In the genomic region with DNA sequence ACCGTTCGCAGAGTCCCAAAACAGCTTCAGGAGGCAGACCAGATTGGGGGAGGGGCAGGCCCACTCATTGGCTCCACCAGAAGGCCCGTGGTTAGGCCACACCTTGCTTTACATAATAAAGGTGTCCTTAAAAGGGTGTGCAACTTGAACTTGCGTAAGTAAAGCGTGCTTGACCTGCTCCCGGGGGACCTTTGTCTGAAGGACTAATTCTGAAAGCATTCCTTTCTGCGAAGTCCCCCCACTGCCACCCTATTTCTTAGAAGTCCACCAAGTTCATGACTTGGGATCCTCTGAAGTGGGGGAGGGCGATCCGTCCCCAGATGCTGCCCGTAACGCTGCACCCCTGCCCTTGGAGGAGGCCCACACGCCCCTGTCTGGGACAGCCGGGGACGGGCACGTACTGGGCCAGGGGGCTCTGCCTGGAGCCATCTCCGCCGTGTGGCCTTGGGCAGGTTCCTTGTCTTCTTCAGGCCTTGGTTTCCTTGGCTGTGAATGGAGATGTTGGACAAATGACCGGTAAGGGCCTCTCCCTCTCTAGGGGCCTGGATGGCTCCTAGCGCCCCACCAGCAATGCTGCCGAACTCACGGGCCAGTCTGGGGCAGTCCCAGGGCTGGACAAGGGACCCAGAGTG, we compare ENCODE assay signal across 16 cellular contexts. TPM values are rescaled to one million over a fixed set of nuclear protein-coding genes. Genes with fewer than 3 reads are reported as not detected.
DNase-seq lines count a peak whose midpoint lies in the region; ATAC-seq, FAIRE-seq and TF ChIP-seq lines count a peak whose summit lies in the region.
"Had no signal": no experiment of that assay in that cellular context is flagged by ENCODE, and none has a peak within 500 bp of the region (broad histone marks: within the 10 kb centered on the region; RNA-seq: fewer than 3 reads in every experiment).

No MANE protein-coding gene starts in this region.

- H3K18ac ChIP-seq in mesenchymal stem cell (ENCODE audit: low read depth in 1 of 2, low read length in 2 of 2), result peak overlapping the region in 1 of 2 experiments; percentile 79

- H3K9ac ChIP-seq in HepG2 (ENCODE audit: insufficient read depth, low read depth, low read length) (no peak overlapping the region), mesenchymal stem cell (ENCODE audit: low read length) (no peak overlapping the region)

- H3K4me1 Mint-ChIP-seq in effector memory CD8-positive, alpha-beta T cell (ENCODE audit: low read depth in 2 of 2), result peaks cover 6 to 8% of the 10 kb centered on the region in 2 donors

- H4K20me1 ChIP-seq in HepG2 (ENCODE audit: insufficient read depth, low read length) (no peaks in the 10 kb centered on the region), hepatocyte (ENCODE audit: insufficient read depth, poor library complexity, severe bottlenecking) (no peaks in the 10 kb centered on the region)

- H2BK15ac ChIP-seq in mesenchymal stem cell (ENCODE audit: low read depth, poor library complexity, severe bottlenecking), result no peak overlapping the region

- in situ Hi-C loops in HepG2 (cut with HindIII; ENCODE audit: extremely low pct_ligation_motif_present, low pct_unique_long_range_greater_than_20kb), result no loop called here

- no peak overlapping the region for H3K27ac ChIP-seq in right lobe of liver
- no peak overlapping the region for H3K27ac ChIP-seq in HepG2 (ENCODE audit: extremely low read length, insufficient read depth, low read length)
- no peak overlapping the region for H3K27ac ChIP-seq in mesenchymal stem cell (ENCODE audit: low read length, poor library complexity, severe bottlenecking)
- no peak overlapping the region for H3K27ac ChIP-seq in hepatocyte
- H3K27ac ChIP-seq: cardiac muscle cell had no signal

- H2BK120ac ChIP-seq in mesenchymal stem cell (ENCODE audit: low read depth, low read length), result peak overlapping the region; percentile 21

- no peak overlapping the region for H3K27ac Mint-ChIP-seq in effector memory CD8-positive, alpha-beta T cell
- H3K27ac Mint-ChIP-seq: activated naive CD4-positive, alpha-beta T cell treated with anti-CD3 and anti-CD28 coated beads, Interleukin-2, amount 50 U/mL, for 72 hours; immature natural killer cell had no signal

- H3K4me3 ChIP-seq in right lobe of liver, result no peak overlapping the region
- H3K4me3 ChIP-seq in HepG2 (replicated peaks in 1 of 3; ENCODE audit: insufficient read depth in 1 of 3, low read depth in 2 of 3, low read length in 3 of 3), result no peak overlapping the region
- no peak overlapping the region for H3K4me3 ChIP-seq in mesenchymal stem cell (ENCODE audit: insufficient read depth in 1 of 2, low read depth in 1 of 2, low read length in 2 of 2)
- no peak overlapping the region for H3K4me3 ChIP-seq in hepatocyte

- H2BK5ac ChIP-seq in mesenchymal stem cell (ENCODE audit: low read depth, low read length, poor library complexity, severe bottlenecking), result no peak overlapping the region

- FAIRE-seq in HepG2 (lab: Jason Lieb, UNC), result no peak

- H3K27me3 ChIP-seq in right lobe of liver (no peaks in the 10 kb centered on the region), HepG2 (ENCODE audit: control insufficient read depth in 1 of 2, insufficient read depth in 2 of 2, low read length in 2 of 2) (peaks cover 45 to 85% of the 10 kb centered on the region in 2 experiments), mesenchymal stem cell (ENCODE audit: control insufficient read depth in 1 of 2, insufficient read depth in 1 of 2, low read length in 2 of 2) (no peaks in the 10 kb centered on the region), hepatocyte (peaks cover 25% of the 10 kb centered on the region)

- no peak overlapping the region for H4K8ac ChIP-seq in mesenchymal stem cell (ENCODE audit: low read length)

- CTCF ChIA-PET in HepG2 (lab: Yijun Ruan, JAX; ENCODE audit: low intra/inter-chr PET ratio, low total read pairs), result no interaction called here

- peak overlapping the region in 1 of 2 experiments; percentile 50 for H2BK12ac ChIP-seq in mesenchymal stem cell (ENCODE audit: low read length in 2 of 2)

- H2AK5ac ChIP-seq in mesenchymal stem cell (ENCODE audit: low read length, severe bottlenecking), result no peak overlapping the region

- ATAC-seq in right lobe of liver, result no peak
- no peak for ATAC-seq in HepG2
- no peak for ATAC-seq in effector memory CD8-positive, alpha-beta T cell (replicated peaks)
- ATAC-seq in GM21515 (IDR thresholded peaks at IDR 0.05; ENCODE audit: unreplicated experiment), result no peak
- ATAC-seq: activated naive CD4-positive, alpha-beta T cell treated with anti-CD3 and anti-CD28 coated beads, Interleukin-2, amount 50 U/mL, for 72 hours had no signal

- H2AFZ ChIP-seq in HepG2 (ENCODE audit: low read length) (no peak overlapping the region), mesenchymal stem cell (ENCODE audit: low read depth, low read length) (no peak overlapping the region), hepatocyte (no peak overlapping the region)

- H3K36me3 Mint-ChIP-seq in effector memory CD8-positive, alpha-beta T cell (ENCODE audit: insufficient read depth), result no peaks in the 10 kb centered on the region
- H3K36me3 Mint-ChIP-seq: activated naive CD4-positive, alpha-beta T cell treated with anti-CD3 and anti-CD28 coated beads, Interleukin-2, amount 50 U/mL, for 72 hours; immature natural killer cell had no signal

- H3K9me3 ChIP-seq in right lobe of liver, result no peaks in the 10 kb centered on the region
- no peaks in the 10 kb centered on the region for H3K9me3 ChIP-seq in HepG2 (ENCODE audit: low read length)
- H3K9me3 ChIP-seq in mesenchymal stem cell (ENCODE audit: control insufficient read depth, low read length), result no peaks in the 10 kb centered on the region
- H3K9me3 ChIP-seq in hepatocyte (ENCODE audit: low read depth), result no peaks in the 10 kb centered on the region

- no peaks in the 10 kb centered on the region for H3K4me1 ChIP-seq in right lobe of liver
- H3K4me1 ChIP-seq in HepG2 (ENCODE audit: insufficient read depth, low read length), result no peaks in the 10 kb centered on the region
- H3K4me1 ChIP-seq in mesenchymal stem cell (ENCODE audit: control insufficient read depth, insufficient read depth, low read depth, low read length), result peaks cover 20% of the 10 kb centered on the region
- H3K4me1 ChIP-seq in hepatocyte (ENCODE audit: insufficient read depth), result peaks cover 4% of the 10 kb centered on the region

- POLR2A ChIA-PET in HepG2 (lab: Yijun Ruan, JAX), result no interaction called here

- H3K4ac ChIP-seq in mesenchymal stem cell (ENCODE audit: low read depth in 1 of 2, low read length in 2 of 2), result peak overlapping the region; percentile 34 to 42

- 24% methylated on average over 5 of the region's 21 CpGs for WGBS in right lobe of liver (ENCODE audit: insufficient coverage, low coverage, low lambda C conversion rate, missing lambda C conversion rate)
- WGBS in HepG2 (ENCODE audit: low lambda C conversion rate), result 55% methylated on average over 16 of the region's 21 CpGs
- WGBS in mesenchymal stem cell, result 75% methylated on average over 21 of the region's 21 CpGs
- 80% methylated on average over 21 of the region's 21 CpGs for WGBS in hepatocyte (ENCODE audit: low lambda C conversion rate, missing lambda C conversion rate)

- H3K14ac ChIP-seq in mesenchymal stem cell (ENCODE audit: low read length in 2 of 2), result no peak overlapping the region

- no peak overlapping the region for H3K23ac ChIP-seq in mesenchymal stem cell (ENCODE audit: low read length in 2 of 2)

- H3K4me2 ChIP-seq in HepG2 (ENCODE audit: low read depth, low read length) (no peak overlapping the region), mesenchymal stem cell (ENCODE audit: low read length, poor library complexity, severe bottlenecking) (no peak overlapping the region), hepatocyte (no peak overlapping the region)

- no TSS peak for BruUV-seq in HepG2 (replicated peaks; lab: Mats Ljungman, UMichigan)

- TF ChIP-seq CTCF in right lobe of liver (IDR thresholded peaks at IDR 0.05) (no peak), HepG2 (CRISPR knock-in tag; IDR thresholded peaks at IDR 0.05) (no peak), hepatocyte (IDR thresholded peaks at IDR 0.05; ENCODE audit: poor library complexity) (no peak)

- H3K36me3 ChIP-seq in right lobe of liver, result no peaks in the 10 kb centered on the region
- no peaks in the 10 kb centered on the region for H3K36me3 ChIP-seq in HepG2 (replicated peaks in 1 of 2; ENCODE audit: control insufficient read depth in 1 of 2, insufficient read depth in 2 of 2, low read length in 2 of 2)
- H3K36me3 ChIP-seq in mesenchymal stem cell (ENCODE audit: control insufficient read depth in 1 of 2, insufficient read depth in 2 of 2, low read depth in 1 of 2, low read length in 2 of 2), result peaks cover 0 to 3% of the 10 kb centered on the region in 2 experiments
- H3K36me3 ChIP-seq in hepatocyte (replicated peaks; ENCODE audit: insufficient read depth, low read depth), result no peaks in the 10 kb centered on the region
- H3K36me3 ChIP-seq: cardiac muscle cell had no signal

- H3K9me3 Mint-ChIP-seq in effector memory CD8-positive, alpha-beta T cell, result no peaks in the 10 kb centered on the region
- H3K9me3 Mint-ChIP-seq: activated naive CD4-positive, alpha-beta T cell treated with anti-CD3 and anti-CD28 coated beads, Interleukin-2, amount 50 U/mL, for 72 hours; immature natural killer cell had no signal

- peaks cover 3% of the 10 kb centered on the region for H3K79me1 ChIP-seq in mesenchymal stem cell (replicated peaks; ENCODE audit: low read length, poor library complexity, severe bottlenecking)

- DNase-seq in right lobe of liver (peak in 2 of 3 donors; percentile 6 to 31), HepG2 (ENCODE audit: low spot score) (no peak), mesenchymal stem cell (no peak), NCI-H1092 (lab: John Stamatoyannopoulos, UW) (no peak), hepatocyte (ENCODE audit: low spot score) (no peak)
- DNase-seq in effector memory CD8-positive, alpha-beta T cell, result no peak
- DNase-seq in stimulated activated CD4-positive, alpha-beta T cell treated with anti-CD3 and anti-CD28 coated beads, Interleukin-4, amount 100 ng/mL, for 4 hours, result no peak
- DNase-seq: activated CD4-positive, CD25-positive, alpha-beta regulatory T cell treated with anti-CD3 and anti-CD28 coated beads, Interleukin-2, amount 50 U/mL, for 72 hours; effector CD8-positive, alpha-beta T cell; immature natural killer cell; NCI-H2029 treated with DMSO at 0.1 percent for 48 hours; NCI-H82; T-helper 2 cell had no signal

- peak overlapping the region; percentile 49 to 69 for H3K4me3 Mint-ChIP-seq in effector memory CD8-positive, alpha-beta T cell

- peaks cover 31 to 35% of the 10 kb centered on the region in 2 donors for H3K27me3 Mint-ChIP-seq in effector memory CD8-positive, alpha-beta T cell

- H3K9me2 ChIP-seq in hepatocyte (replicated peaks; ENCODE audit: insufficient read depth), result no peaks in the 10 kb centered on the region

- H4K91ac ChIP-seq in mesenchymal stem cell (ENCODE audit: low read length), result peak overlapping the region; percentile 27

- no peak for TF ChIP-seq POLR2A in right lobe of liver (IDR thresholded peaks at IDR 0.05)
- TF ChIP-seq POLR2A in HepG2 (IDR thresholded peaks at IDR 0.05; ENCODE audit: insufficient read depth in 1 of 2, low read depth in 2 of 2, low read length in 2 of 2), result no peak

- TF ChIP-seq EP300 in HepG2 (IDR thresholded peaks at IDR 0.05; ENCODE audit: low read depth in 2 of 2, low read length in 2 of 2) (no peak), HepG2 (CRISPR knock-in tag; IDR thresholded peaks at IDR 0.05; ENCODE audit: borderline replicate concordance) (no peak)

- H3K79me2 ChIP-seq in HepG2 (ENCODE audit: insufficient read depth, low read length), result no peaks in the 10 kb centered on the region
- H3K79me2 ChIP-seq in hepatocyte, result no peaks in the 10 kb centered on the region

- no peak for TF ChIP-seq RAD21 in HepG2 (CRISPR knock-in tag; IDR thresholded peaks at IDR 0.05)

- intact Hi-C loops in right lobe of liver (cut with DNase I) (no loop called here), HepG2 (cut with micrococcal nuclease; ENCODE audit: unreplicated experiment) (no loop called here)

RNA-seq across cellular contexts. Expression of gene ZNF469, which starts 0.8 kb away (rescaled TPM):
- 1 to 10 TPM in 2 of 6 experiments, under 1 TPM in 4; 0.22 to 1.3 (median 0.37) TPM for total RNA-seq in right lobe of liver
- total RNA-seq in HepG2 (2016; rRNA removed; fragmentation: Illumina TruSeq; extraction: Trizol), result not detected in 2 replicates
- not detected in 2 replicates for total RNA-seq in HepG2 (2016; cell fraction: cytosol; rRNA removed; fragmentation: Illumina TruSeq; extraction: Trizol; ENCODE audit: low read depth)
- total RNA-seq in HepG2 (2016; cell fraction: insoluble cytoplasmic fraction; rRNA removed; fragmentation: Illumina TruSeq; extraction: Trizol), result not detected in 2 replicates
- total RNA-seq in HepG2 (2016; cell fraction: membrane; rRNA removed; fragmentation: Illumina TruSeq; extraction: Trizol), result not detected in 2 replicates
- total RNA-seq in HepG2 (2016; cell fraction: nucleus; rRNA removed; fragmentation: Illumina TruSeq; extraction: Trizol), result not detected in 2 replicates
- not detected in 2 replicates for polyA plus RNA-seq in HepG2 (2011; rRNA removed)
- not detected in 2 replicates for polyA plus RNA-seq in HepG2 (2011; cell fraction: cytosol; rRNA removed)
- 0.02 TPM in 1 of 2 replicates, not detected in the other for polyA plus RNA-seq in HepG2 (2011; cell fraction: nucleus; rRNA removed)
- polyA plus RNA-seq in HepG2 (2012), result not detected in 2 replicates
- not detected in 2 replicates for polyA plus RNA-seq in HepG2 (2016; cell fraction: cytosol; fragmentation: Illumina TruSeq; extraction: Trizol; ENCODE audit: low read depth)
- polyA plus RNA-seq in HepG2 (2016; cell fraction: insoluble cytoplasmic fraction; fragmentation: Illumina TruSeq; extraction: Trizol; ENCODE audit: low read depth), result not detected in 2 replicates
- polyA plus RNA-seq in HepG2 (2016; cell fraction: membrane; fragmentation: Illumina TruSeq; extraction: Trizol; ENCODE audit: low read depth), result not detected in 2 replicates
- not detected in 2 replicates for polyA plus RNA-seq in HepG2 (2016; cell fraction: nucleus; fragmentation: Illumina TruSeq; extraction: Trizol; ENCODE audit: insufficient read depth, low read depth)
- polyA minus RNA-seq in HepG2 (2011; rRNA and poly(A)+ RNA removed; ENCODE audit: low replicate concordance), result not detected in 2 replicates
- not detected in 2 replicates for polyA minus RNA-seq in HepG2 (2011; cell fraction: cytosol; rRNA and poly(A)+ RNA removed)
- polyA minus RNA-seq in HepG2 (2011; cell fraction: nucleus; rRNA and poly(A)+ RNA removed), result not detected in 2 replicates
- polyA plus RNA-seq in mesenchymal stem cell (2013, experiment 1 of 2), result 11.1 TPM
- 10.4 TPM for polyA plus RNA-seq in mesenchymal stem cell (2013, experiment 2 of 2)
- total RNA-seq in hepatocyte, result 0.72 and 1.0 TPM in 2 replicates
- polyA plus RNA-seq in hepatocyte, result 0.94 and 1.3 TPM in 2 replicates

Comparison
In these comparisons a context has a peak if more than half of its experiments do, and no peak if none do; other contexts are left out.
1. DNase-seq: peak in right lobe of liver (2 of 3); none in HepG2 (single experiment), effector memory CD8-positive, alpha-beta T cell (0 of 3), mesenchymal stem cell (single experiment), NCI-H1092 (single experiment), hepatocyte (single experiment) and stimulated activated CD4-positive, alpha-beta T cell treated with anti-CD3 and anti-CD28 coated beads, Interleukin-4, amount 100 ng/mL, for 4 hours (0 of 2).